Comparison of ENCODE assay signal across 9 cellular contexts in genomic region chr12:106918746-106919145, GRCh38. TPM values are rescaled to one million over a fixed set of nuclear protein-coding genes. Genes with fewer than 3 reads are reported as not detected.
DNase-seq lines count a peak whose midpoint lies in the region; ATAC-seq, FAIRE-seq and TF ChIP-seq lines count a peak whose summit lies in the region.
"Had no signal": no experiment of that assay in that cellular context is flagged by ENCODE, and none has a peak within 500 bp of the region (broad histone marks: within the 10 kb centered on the region; RNA-seq: fewer than 3 reads in every experiment).

No MANE protein-coding gene starts in this region.

- TF ChIP-seq CTCF in chondrocyte (IDR thresholded peaks at IDR 0.05), result peak; percentile 80
- peak; percentile 81 for TF ChIP-seq CTCF in retinal pigment epithelial cell (conservative IDR thresholded peaks at IDR 0.05; ENCODE audit: low read depth, low read length)

- CTCF ChIA-PET in activated naive CD4-positive, alpha-beta T cell treated with anti-CD3 and anti-CD28 coated beads for 36 hours (lab: Charles Lee), result interaction anchor here (0.5 to 1.7 kb wide), 11 partner anchors 14 to 577 kb away, joined by 3 to 5 read pairs (median 3); partner anchors contain the start of gene POLR3B

- H3K4me3 ChIP-seq in retinal pigment epithelial cell (ENCODE audit: low read length), result no peak overlapping the region

- H3K27ac Mint-ChIP-seq in activated naive CD4-positive, alpha-beta T cell treated with anti-CD3 and anti-CD28 coated beads for 36 hours, result no peak overlapping the region
- no peak overlapping the region for H3K27ac Mint-ChIP-seq in chondrocyte (ENCODE audit: unreplicated experiment)
- H3K27ac Mint-ChIP-seq: CD4-positive, CD25-positive, alpha-beta regulatory T cell had no signal

- intact Hi-C loops in activated naive CD4-positive, alpha-beta T cell treated with anti-CD3 and anti-CD28 coated beads for 36 hours (cut with micrococcal nuclease), result loop anchor here (2.0 to 10.0 kb wide), 3 partner anchors 78 to 334 kb away; partner anchors contain the start of gene RFX4

- ATAC-seq in HG03175 (IDR thresholded peaks at IDR 0.05; ENCODE audit: unreplicated experiment), result no peak

- DNase-seq in activated naive CD4-positive, alpha-beta T cell treated with anti-CD3 and anti-CD28 coated beads for 36 hours, result peak; percentile 31
- no peak for DNase-seq in activated naive CD4-positive, alpha-beta T cell (lab: John Stamatoyannopoulos, UW)
- DNase-seq in NCI-H2227 treated with DMSO at 0.1 percent for 48 hours (lab: John Stamatoyannopoulos, UW), result peak; percentile 27
- no peak for DNase-seq in chondrocyte (ENCODE audit: low spot score)
- DNase-seq in retinal pigment epithelial cell (ENCODE audit: low read depth), result no peak
- DNase-seq in stimulated activated CD4-positive, alpha-beta T cell treated with anti-CD3 and anti-CD28 coated beads, Interleukin-4, amount 100 ng/mL, for 1 hour, result no peak
- no peak for DNase-seq in frontal cortex (ENCODE audit: low spot score in 2 of 2)

- no peak overlapping the region for H3K4me3 Mint-ChIP-seq in activated naive CD4-positive, alpha-beta T cell treated with anti-CD3 and anti-CD28 coated beads for 36 hours
- H3K4me3 Mint-ChIP-seq in chondrocyte (ENCODE audit: unreplicated experiment), result no peak overlapping the region
- H3K4me3 Mint-ChIP-seq: CD4-positive, CD25-positive, alpha-beta regulatory T cell had no signal

- H3K36me3 Mint-ChIP-seq in activated naive CD4-positive, alpha-beta T cell treated with anti-CD3 and anti-CD28 coated beads for 36 hours (ENCODE audit: low read depth), result no peaks in the 10 kb centered on the region
- H3K36me3 Mint-ChIP-seq in chondrocyte (ENCODE audit: low read depth), result no peaks in the 10 kb centered on the region
- H3K36me3 Mint-ChIP-seq: CD4-positive, CD25-positive, alpha-beta regulatory T cell had no signal

- H3K9me3 Mint-ChIP-seq in activated naive CD4-positive, alpha-beta T cell treated with anti-CD3 and anti-CD28 coated beads for 36 hours, result peaks cover 1% of the 10 kb centered on the region
- peaks cover 2% of the 10 kb centered on the region for H3K9me3 Mint-ChIP-seq in chondrocyte (ENCODE audit: low read depth)

- no peak for FAIRE-seq in frontal cortex (lab: Jason Lieb, UNC)

- peaks cover 5% of the 10 kb centered on the region for H3K27me3 Mint-ChIP-seq in activated naive CD4-positive, alpha-beta T cell treated with anti-CD3 and anti-CD28 coated beads for 36 hours (ENCODE audit: low read depth)
- peaks cover 9% of the 10 kb centered on the region for H3K27me3 Mint-ChIP-seq in chondrocyte (ENCODE audit: low read depth)

- H3K4me1 Mint-ChIP-seq in activated naive CD4-positive, alpha-beta T cell treated with anti-CD3 and anti-CD28 coated beads for 36 hours (ENCODE audit: low read depth), result peaks cover 14% of the 10 kb centered on the region
- H3K4me1 Mint-ChIP-seq in chondrocyte (ENCODE audit: low read depth), result peaks cover 2% of the 10 kb centered on the region

RNA-seq across cellular contexts. Expression of gene TMEM263, which starts 37.0 kb away (rescaled TPM):
- total RNA-seq in activated naive CD4-positive, alpha-beta T cell treated with anti-CD3 and anti-CD28 coated beads for 36 hours, result 10 to 100 TPM; 29.1 to 30.4 TPM
- total RNA-seq in chondrocyte, result 135 to 172 TPM (median 139 TPM) in 3 replicates
- total RNA-seq in frontal cortex, result 36.3 TPM

Comparison
In these comparisons a context has a peak if more than half of its experiments do, and no peak if none do; other contexts are left out.
1. DNase-seq: peak in activated naive CD4-positive, alpha-beta T cell treated with anti-CD3 and anti-CD28 coated beads for 36 hours (single experiment) and NCI-H2227 treated with DMSO at 0.1 percent for 48 hours (single experiment); none in activated naive CD4-positive, alpha-beta T cell (0 of 4), chondrocyte (single experiment), retinal pigment epithelial cell (single experiment), stimulated activated CD4-positive, alpha-beta T cell treated with anti-CD3 and anti-CD28 coated beads, Interleukin-4, amount 100 ng/mL, for 1 hour (single experiment) and frontal cortex (0 of 2).